ENCODE assay signal across 16 cellular contexts in genomic region chr14:76846331-76847047, GRCh38. TPM values are rescaled to one million over a fixed set of nuclear protein-coding genes. Genes with fewer than 3 reads are reported as not detected.
"Had no signal": no experiment of that assay in that cellular context is flagged by ENCODE, and none has a peak within 500 bp of the region (broad histone marks: within the 10 kb centered on the region; RNA-seq: fewer than 3 reads in every experiment).

No MANE protein-coding gene starts in this region.

- H3K27ac ChIP-seq: colonic mucosa, esophagus squamous epithelium, lower lobe of right lung, right atrium auricular region, skin epidermis had no signal

- ATAC-seq: natural killer cell had no signal

- H3K27me3 ChIP-seq: colonic mucosa, right atrium auricular region had no signal

- DNase-seq: activated B cell treated with CpG ODN at 0.5 μM for 24 hours; activated CD4-positive, alpha-beta T cell treated with anti-CD3 and anti-CD28 coated beads, Interleukin-2, amount 50 U/mL, for 1 hour; activated naive CD4-positive, alpha-beta T cell treated with anti-CD3 and anti-CD28 coated beads, Interleukin-2, amount 10 ng/mL, durations not matched to agents 7 days and 5 days; caudate nucleus; colonic mucosa; esophagus squamous epithelium; foreskin fibroblast; glutamatergic neuron; lower lobe of right lung; natural killer cell had no signal

- H3K4me3 ChIP-seq: colonic mucosa, esophagus squamous epithelium, lower lobe of right lung, right atrium auricular region, skin epidermis had no signal

- H3K36me3 ChIP-seq: colonic mucosa, esophagus squamous epithelium, lower lobe of right lung, right atrium auricular region had no signal

- H3K4me1 ChIP-seq: colonic mucosa, right atrium auricular region had no signal

- H3K9me3 ChIP-seq: colonic mucosa, esophagus squamous epithelium, lower lobe of right lung, right atrium auricular region had no signal

RNA-seq across cellular contexts. Expression of gene LRRC74A, which starts 20.3 kb away (rescaled TPM):
- total RNA-seq: activated B cell treated with CpG ODN at 0.5 μM for 24 hours; activated CD8-positive, alpha-beta memory T cell treated with anti-CD3 and anti-CD28 coated beads for 36 hours; activated T-helper 2 cell treated with anti-CD3 and anti-CD28 coated beads, Interferon-gamma antibody, Interleukin-2, Interleukin-4, amounts not matched to agents 10 μg/mL and 5 μg/mL and 100 μg/mL, durations not matched to agents 14 hours and 24 hours and 36 hours; colonic mucosa; esophagus squamous epithelium; lower lobe of right lung; mononuclear cell; natural killer cell; posterior vena cava; right atrium auricular region had no signal
